In the genomic region with DNA sequence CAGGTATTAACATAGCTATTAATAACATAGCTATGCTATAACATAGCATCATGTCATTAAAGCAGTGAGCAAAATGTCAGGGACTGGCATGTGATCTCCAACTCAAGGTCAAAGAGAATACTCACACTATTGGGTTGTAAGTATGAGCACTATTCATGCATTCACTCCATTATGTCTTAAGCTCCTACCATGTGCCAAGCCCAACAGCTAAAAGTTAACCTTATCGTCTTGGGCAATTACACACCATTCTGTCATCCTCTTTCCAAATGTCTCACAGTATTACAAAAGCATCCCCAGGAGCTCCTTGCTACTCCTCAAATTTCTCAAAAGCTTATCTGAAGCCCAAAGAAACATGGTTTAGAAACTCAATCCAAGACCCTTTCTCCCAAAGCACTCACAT, we compare ENCODE assay signal across 40 cellular contexts. TPM values are rescaled to one million over a fixed set of nuclear protein-coding genes. Genes with fewer than 3 reads are reported as not detected.
"Had no signal": no experiment of that assay in that cellular context is flagged by ENCODE, and none has a peak within 500 bp of the region (broad histone marks: within the 10 kb centered on the region; RNA-seq: fewer than 3 reads in every experiment).

No MANE protein-coding gene starts in this region.

- H3K27ac ChIP-seq: adrenal gland, ascending aorta, body of pancreas, brain microvascular endothelial cell, breast epithelium, cardiac muscle cell had no signal

- H3K27me3 Mint-ChIP-seq: activated naive CD8-positive, alpha-beta T cell treated with anti-CD3 and anti-CD28 coated beads, Interleukin-2, amount 10 ng/mL, durations not matched to agents 7 days and 5 days had no signal

- H3K4me1 ChIP-seq: adrenal gland, ascending aorta, body of pancreas, breast epithelium had no signal

- H3K4me3 Mint-ChIP-seq: activated naive CD4-positive, alpha-beta T cell treated with anti-CD3 and anti-CD28 coated beads for 36 hours; activated naive CD4-positive, alpha-beta T cell treated with anti-CD3 and anti-CD28 coated beads, Interleukin-2, amount 10 ng/mL, durations not matched to agents 7 days and 5 days; activated naive CD4-positive, alpha-beta T cell treated with anti-CD3 and anti-CD28 coated beads, Interleukin-2, amount 50 U/mL, for 24 hours; activated naive CD8-positive, alpha-beta T cell; activated naive CD8-positive, alpha-beta T cell treated with anti-CD3 and anti-CD28 coated beads for 36 hours; activated naive CD8-positive, alpha-beta T cell treated with anti-CD3 and anti-CD28 coated beads, Interleukin-2, amount 10 ng/mL, durations not matched to agents 7 days and 5 days; activated naive CD8-positive, alpha-beta T cell treated with anti-CD3 and anti-CD28 coated beads, Interleukin-2, amount 50 U/mL, for 24 hours; activated T-cell treated with anti-CD3 and anti-CD28 coated beads, Interleukin-2, amount 50 U/mL, for 24 hours; activated T-cell treated with anti-CD3 and anti-CD28 coated beads, Interleukin-2, amount 50 U/mL, for 4 hours; activated T-cell treated with anti-CD3 and anti-CD28 coated beads, Interleukin-2, amount 50 U/mL, for 72 hours; activated T-helper 1 cell treated with anti-CD3 and anti-CD28 coated beads, Interleukin-12 subunit alpha, Interleukin-12 subunit beta, Interleukin-2, Interleukin-4 antibody, amounts not matched to agents 30 ng/mL and 10 ng/mL and 1 ng/mL, durations not matched to agents 14 hours and 24 hours and 36 hours; activated T-helper 17 cell treated with anti-CD3 and anti-CD28 coated beads, Interleukin-2, amount 50 U/mL, for 72 hours; brain; central memory CD8-positive, alpha-beta T cell had no signal

- H3K4me3 ChIP-seq: adrenal gland, ascending aorta, body of pancreas, breast epithelium, cardiac muscle cell had no signal

- H3K9me3 Mint-ChIP-seq: activated naive CD4-positive, alpha-beta T cell treated with anti-CD3 and anti-CD28 coated beads for 36 hours; activated naive CD4-positive, alpha-beta T cell treated with anti-CD3 and anti-CD28 coated beads, Interleukin-2, amount 10 ng/mL, durations not matched to agents 7 days and 5 days; activated naive CD4-positive, alpha-beta T cell treated with anti-CD3 and anti-CD28 coated beads, Interleukin-2, amount 50 U/mL, for 24 hours; activated naive CD4-positive, alpha-beta T cell treated with anti-CD3 and anti-CD28 coated beads, Interleukin-2, amount 50 U/mL, for 72 hours; activated naive CD8-positive, alpha-beta T cell treated with anti-CD3 and anti-CD28 coated beads for 36 hours; activated naive CD8-positive, alpha-beta T cell treated with anti-CD3 and anti-CD28 coated beads, Interleukin-2, amount 10 ng/mL, durations not matched to agents 7 days and 5 days; activated naive CD8-positive, alpha-beta T cell treated with anti-CD3 and anti-CD28 coated beads, Interleukin-2, amount 50 U/mL, for 24 hours; activated T-cell treated with anti-CD3 and anti-CD28 coated beads, Interleukin-2, amount 50 U/mL, for 24 hours; activated T-cell treated with anti-CD3 and anti-CD28 coated beads, Interleukin-2, amount 50 U/mL, for 4 hours; activated T-helper 1 cell treated with anti-CD3 and anti-CD28 coated beads, Interleukin-12 subunit alpha, Interleukin-12 subunit beta, Interleukin-2, Interleukin-4 antibody, amounts not matched to agents 30 ng/mL and 10 ng/mL and 1 ng/mL, durations not matched to agents 14 hours and 24 hours and 36 hours; activated T-helper 17 cell treated with anti-CD3 and anti-CD28 coated beads, Interleukin-2, amount 50 U/mL, for 72 hours; activated T-helper 2 cell treated with anti-CD3 and anti-CD28 coated beads, Interferon-gamma antibody, Interleukin-2, Interleukin-4, amounts not matched to agents 10 μg/mL and 5 μg/mL and 100 μg/mL, durations not matched to agents 14 hours and 24 hours and 36 hours; brain; central memory CD8-positive, alpha-beta T cell had no signal

- H3K4me1 Mint-ChIP-seq: activated naive CD4-positive, alpha-beta T cell treated with anti-CD3 and anti-CD28 coated beads, Interleukin-2, amount 10 ng/mL, durations not matched to agents 7 days and 5 days; activated naive CD4-positive, alpha-beta T cell treated with anti-CD3 and anti-CD28 coated beads, Interleukin-2, amount 50 U/mL, for 24 hours; activated naive CD8-positive, alpha-beta T cell treated with anti-CD3 and anti-CD28 coated beads for 36 hours; activated naive CD8-positive, alpha-beta T cell treated with anti-CD3 and anti-CD28 coated beads, Interleukin-2, amount 10 ng/mL, durations not matched to agents 7 days and 5 days; activated naive CD8-positive, alpha-beta T cell treated with anti-CD3 and anti-CD28 coated beads, Interleukin-2, amount 50 U/mL, for 24 hours; activated T-helper 17 cell treated with anti-CD3 and anti-CD28 coated beads, Interleukin-2, amount 50 U/mL, for 72 hours; central memory CD8-positive, alpha-beta T cell had no signal

- H3K36me3 ChIP-seq: adrenal gland, ascending aorta, brain microvascular endothelial cell, breast epithelium, cardiac muscle cell had no signal

- H3K9me3 ChIP-seq: adrenal gland, ascending aorta, body of pancreas, breast epithelium had no signal

- H3K27me3 ChIP-seq: adrenal gland, ascending aorta, body of pancreas, brain microvascular endothelial cell, breast epithelium, cardiac muscle cell had no signal

- FAIRE-seq: astrocyte, bronchial epithelial cell had no signal

- H3K36me3 Mint-ChIP-seq: activated naive CD4-positive, alpha-beta T cell treated with anti-CD3 and anti-CD28 coated beads, Interleukin-2, amount 10 ng/mL, durations not matched to agents 7 days and 5 days; activated naive CD4-positive, alpha-beta T cell treated with anti-CD3 and anti-CD28 coated beads, Interleukin-2, amount 50 U/mL, for 24 hours; activated naive CD4-positive, alpha-beta T cell treated with anti-CD3 and anti-CD28 coated beads, Interleukin-2, amount 50 U/mL, for 72 hours; activated naive CD8-positive, alpha-beta T cell; activated naive CD8-positive, alpha-beta T cell treated with anti-CD3 and anti-CD28 coated beads for 36 hours; activated naive CD8-positive, alpha-beta T cell treated with anti-CD3 and anti-CD28 coated beads, Interleukin-2, amount 10 ng/mL, durations not matched to agents 7 days and 5 days; brain had no signal

- DNase-seq: activated effector memory CD4-positive, alpha-beta T cell treated with anti-CD3 and anti-CD28 coated beads, Interleukin-2, amount 50 U/mL, for 16 hours; activated effector memory CD4-positive, alpha-beta T cell treated with Interleukin-2 at 50 U/mL for 16 hours; activated gamma-delta T cell; activated gamma-delta T cell treated with Interleukin-2 at 50 U/mL for 16 hours; activated naive CD4-positive, alpha-beta T cell; activated naive CD4-positive, alpha-beta T cell treated with anti-CD3 and anti-CD28 coated beads for 36 hours; activated naive CD4-positive, alpha-beta T cell treated with anti-CD3 and anti-CD28 coated beads, Interleukin-2, amount 10 ng/mL, durations not matched to agents 7 days and 5 days; activated naive CD4-positive, alpha-beta T cell treated with anti-CD3 and anti-CD28 coated beads, Interleukin-2, amount 50 U/mL, for 16 hours; activated naive CD4-positive, alpha-beta T cell treated with Interleukin-2 at 50 U/mL for 16 hours; activated naive CD8-positive, alpha-beta T cell treated with anti-CD3 and anti-CD28 coated beads for 36 hours; activated naive CD8-positive, alpha-beta T cell treated with anti-CD3 and anti-CD28 coated beads, Interleukin-2, amount 10 ng/mL, durations not matched to agents 7 days and 5 days; activated naive CD8-positive, alpha-beta T cell treated with anti-CD3 and anti-CD28 coated beads, Interleukin-2, amount 50 U/mL, for 24 hours; activated T-cell treated with anti-CD3 and anti-CD28 coated beads, Interleukin-2, amount 50 U/mL, for 24 hours; activated T-cell treated with anti-CD3 and anti-CD28 coated beads, Interleukin-2, amount 50 U/mL, for 4 hours; activated T-cell treated with anti-CD3 and anti-CD28 coated beads, Interleukin-2, amount 50 U/mL, for 48 hours; activated T-cell treated with anti-CD3 and anti-CD28 coated beads, Interleukin-2, amount 50 U/mL, for 72 hours; adrenal gland; amniotic stem cell; amygdala; anterior cingulate cortex; aorta; body of pancreas; brain microvascular endothelial cell; caudate nucleus; central memory CD4-positive, alpha-beta T cell; cerebellar nuclear complex had no signal

- H3K27ac Mint-ChIP-seq: activated naive CD4-positive, alpha-beta T cell treated with anti-CD3 and anti-CD28 coated beads for 36 hours; activated naive CD4-positive, alpha-beta T cell treated with anti-CD3 and anti-CD28 coated beads, Interleukin-2, amount 10 ng/mL, durations not matched to agents 7 days and 5 days; activated naive CD4-positive, alpha-beta T cell treated with anti-CD3 and anti-CD28 coated beads, Interleukin-2, amount 50 U/mL, for 24 hours; activated naive CD4-positive, alpha-beta T cell treated with anti-CD3 and anti-CD28 coated beads, Interleukin-2, amount 50 U/mL, for 72 hours; activated naive CD8-positive, alpha-beta T cell; activated naive CD8-positive, alpha-beta T cell treated with anti-CD3 and anti-CD28 coated beads for 36 hours; activated naive CD8-positive, alpha-beta T cell treated with anti-CD3 and anti-CD28 coated beads, Interleukin-2, amount 10 ng/mL, durations not matched to agents 7 days and 5 days; activated naive CD8-positive, alpha-beta T cell treated with anti-CD3 and anti-CD28 coated beads, Interleukin-2, amount 50 U/mL, for 24 hours; activated T-cell treated with anti-CD3 and anti-CD28 coated beads, Interleukin-2, amount 50 U/mL, for 24 hours; activated T-cell treated with anti-CD3 and anti-CD28 coated beads, Interleukin-2, amount 50 U/mL, for 72 hours; activated T-helper 1 cell treated with anti-CD3 and anti-CD28 coated beads, Interleukin-12 subunit alpha, Interleukin-12 subunit beta, Interleukin-2, Interleukin-4 antibody, amounts not matched to agents 30 ng/mL and 10 ng/mL and 1 ng/mL, durations not matched to agents 14 hours and 24 hours and 36 hours; activated T-helper 17 cell treated with anti-CD3 and anti-CD28 coated beads, Interleukin-2, amount 50 U/mL, for 72 hours; activated T-helper 2 cell treated with anti-CD3 and anti-CD28 coated beads, Interferon-gamma antibody, Interleukin-2, Interleukin-4, amounts not matched to agents 10 μg/mL and 5 μg/mL and 100 μg/mL, durations not matched to agents 14 hours and 24 hours and 36 hours; brain had no signal

RNA-seq across cellular contexts. Expression of gene NOG, which starts 22.0 kb away (rescaled TPM):
- total RNA-seq: activated T-helper 1 cell treated with anti-CD3 and anti-CD28 coated beads, Interleukin-12 subunit alpha, Interleukin-12 subunit beta, Interleukin-2, Interleukin-4 antibody, amounts not matched to agents 30 ng/mL and 10 ng/mL and 1 ng/mL, durations not matched to agents 14 hours and 24 hours and 36 hours; activated T-helper 2 cell treated with anti-CD3 and anti-CD28 coated beads, Interferon-gamma antibody, Interleukin-2, Interleukin-4, amounts not matched to agents 10 μg/mL and 5 μg/mL and 100 μg/mL, durations not matched to agents 14 hours and 24 hours and 36 hours; ascending aorta; cardiac septum had no signal
